Comparison of ENCODE assay signal across 11 cellular contexts in the genomic region with DNA sequence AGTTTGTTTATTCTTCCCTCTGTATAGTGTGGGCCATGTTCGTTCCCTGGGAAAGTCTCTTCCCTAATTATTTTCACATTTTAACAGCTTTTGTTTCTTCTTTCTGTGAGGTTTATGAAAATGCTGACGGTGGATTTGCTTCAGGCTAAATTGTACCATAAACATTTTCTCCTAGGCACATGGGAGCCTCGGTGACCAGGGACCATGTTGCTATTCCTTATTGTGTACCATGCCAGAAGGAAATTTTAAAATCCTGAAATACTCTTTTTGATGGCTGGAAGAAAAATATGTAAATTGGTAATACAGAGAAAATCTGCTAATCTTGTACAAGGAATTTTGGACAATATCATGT.
DNase-seq lines count a peak whose midpoint lies in the region; ATAC-seq and TF ChIP-seq lines count a peak whose summit lies in the region.
"Had no signal": no experiment of that assay in that cellular context is flagged by ENCODE, and none has a peak within 500 bp of the region (broad histone marks: within the 10 kb centered on the region; RNA-seq: fewer than 3 reads in every experiment).

No MANE protein-coding gene starts in this region.

- no peak overlapping the region for H3K4me2 ChIP-seq in SK-N-SH

- 88% methylated on average over 3 of the region's 3 CpGs for WGBS in SK-N-SH (ENCODE audit: low lambda C conversion rate)
- 49 to 51% methylated on average over 3 of the region's 3 CpGs for WGBS in upper lobe of left lung, 2 donors

- peak overlapping the region; percentile 95 to 99 (median 98) for H3K27ac Mint-ChIP-seq in nephron

- no peaks in the 10 kb centered on the region for H4K20me1 ChIP-seq in SK-N-SH (ENCODE audit: insufficient read depth)

- H3K9ac ChIP-seq in SK-N-SH (no peak overlapping the region), duodenal mucosa (ENCODE audit: low read depth in 1 of 2, low read length in 2 of 2) (peak overlapping the region in 1 of 2 donors; percentile 49)

- H3K27ac ChIP-seq in SK-N-SH (ENCODE audit: low read depth in 2 of 2, low read length in 1 of 2) (no peak overlapping the region), duodenal mucosa (ENCODE audit: low read depth, low read length) (peak overlapping the region; percentile 36), upper lobe of left lung (peak overlapping the region; percentile 46 to 72 (median 64)), A673 (ENCODE audit: low read depth, low read length, poor library complexity, severe bottlenecking) (no peak overlapping the region)
- H3K27ac ChIP-seq: 22Rv1 had no signal

- TF ChIP-seq CTCF in SK-N-SH (IDR thresholded peaks at IDR 0.05): no peak
- TF ChIP-seq CTCF in nephron (IDR thresholded peaks at IDR 0.05; ENCODE audit: unreplicated experiment in 3 of 3): no peak
- TF ChIP-seq CTCF in upper lobe of left lung (IDR thresholded peaks at IDR 0.05): no peak
- TF ChIP-seq CTCF in A673 (conservative IDR thresholded peaks at IDR 0.05; ENCODE audit: low read depth, low read length): no peak

- H3K27me3 ChIP-seq in SK-N-SH (ENCODE audit: insufficient read depth) (no peaks in the 10 kb centered on the region), duodenal mucosa (ENCODE audit: control insufficient read depth in 1 of 2, insufficient read depth in 2 of 2, low read length in 2 of 2) (no peaks in the 10 kb centered on the region), upper lobe of left lung (no peaks in the 10 kb centered on the region), A673 (replicated peaks; ENCODE audit: insufficient read depth, low read depth, low read length, poor library complexity) (no peaks in the 10 kb centered on the region)

- H3K9me3 ChIP-seq in SK-N-SH: no peaks in the 10 kb centered on the region
- no peaks in the 10 kb centered on the region for H3K9me3 ChIP-seq in duodenal mucosa (ENCODE audit: control insufficient read depth in 1 of 2, low read length in 2 of 2)
- H3K9me3 ChIP-seq in upper lobe of left lung: no peaks in the 10 kb centered on the region
- no peaks in the 10 kb centered on the region for H3K9me3 ChIP-seq in A673 (ENCODE audit: low read depth, low read length, poor library complexity, severe bottlenecking)

- H3K27me3 Mint-ChIP-seq in nephron (ENCODE audit: low read depth): peaks cover 3% of the 10 kb centered on the region

- TF ChIP-seq RAD21 in SK-N-SH (IDR thresholded peaks at IDR 0.05; ENCODE audit: low read length): no peak

- H3K4me3 Mint-ChIP-seq in nephron: peak overlapping the region; percentile 2 to 46 (median 21)

- peak overlapping the region; percentile 39; the same call in 1 of the 2 replicates for H2AFZ ChIP-seq in SK-N-SH (ENCODE audit: low read depth)

- TF ChIP-seq EP300 in SK-N-SH (IDR thresholded peaks at IDR 0.05; ENCODE audit: borderline replicate concordance in 1 of 2, low read depth in 1 of 2, low read length in 1 of 2) (no peak), upper lobe of left lung (IDR thresholded peaks at IDR 0.05) (no peak)

- no peaks in the 10 kb centered on the region for H3F3A ChIP-seq in SK-N-SH (replicated peaks; ENCODE audit: insufficient read depth)

- H3K4me1 ChIP-seq in SK-N-SH (ENCODE audit: control insufficient read depth in 1 of 2, insufficient read depth in 2 of 2, low read depth in 1 of 2, low read length in 1 of 2): peaks cover 0 to 24% of the 10 kb centered on the region in 2 experiments; a peak in 2 of 4 replicates
- peaks cover 14 to 22% of the 10 kb centered on the region in 2 donors for H3K4me1 ChIP-seq in duodenal mucosa (ENCODE audit: control insufficient read depth in 1 of 2, insufficient read depth in 2 of 2, low read length in 2 of 2)
- peaks cover 3 to 13% (median 8%) of the 10 kb centered on the region in 4 donors for H3K4me1 ChIP-seq in upper lobe of left lung
- H3K4me1 ChIP-seq in A673 (ENCODE audit: insufficient read depth, low read length, poor library complexity, severe bottlenecking): peaks cover 6% of the 10 kb centered on the region

- no peak for DNase-seq in SK-N-SH
- no peak for DNase-seq in upper lobe of left lung
- no peak for DNase-seq in iPS-NIHi7 (ENCODE audit: extremely low spot score)
- no peak for DNase-seq in A673 (ENCODE audit: low spot score)
- DNase-seq: activated CD8-positive, alpha-beta memory T cell treated with anti-CD3 and anti-CD28 coated beads, Interleukin-2, amount 50 U/mL, for 48 hours; stimulated activated naive CD4-positive, alpha-beta T cell had no signal

- no TSS peak for BruUV-seq in A673 (replicated peaks; lab: Mats Ljungman, UMichigan)

- peaks cover 66% of the 10 kb centered on the region for H3K4me1 Mint-ChIP-seq in nephron

- POLR2A ChIA-PET in SK-N-SH (lab: Yijun Ruan, JAX): no interaction called here
- POLR2A ChIA-PET in A673 (lab: Charles Lee; ENCODE audit: low non-redundant PET): no interaction called here

- no peak for ATAC-seq in SK-N-SH treated with all-trans-retinoic acid at 6 μM for 48 hours
- ATAC-seq in upper lobe of left lung (ENCODE audit: low FRiP score in 2 of 2): no peak
- ATAC-seq in GM19351 (IDR thresholded peaks at IDR 0.05; ENCODE audit: unreplicated experiment): no peak

- intact Hi-C loops in A673 (cut with micrococcal nuclease; ENCODE audit: unreplicated experiment): no loop called here

- CTCF ChIA-PET in SK-N-SH (lab: Yijun Ruan, JAX) (no interaction called here), A673 (lab: Charles Lee) (no interaction called here)

- H3K79me2 ChIP-seq in SK-N-SH (ENCODE audit: insufficient read depth): no peaks in the 10 kb centered on the region

- H3K36me3 Mint-ChIP-seq in nephron (ENCODE audit: low read depth): no peaks in the 10 kb centered on the region

- no peak overlapping the region for H3K4me3 ChIP-seq in SK-N-SH (ENCODE audit: low read depth in 2 of 2, low read length in 1 of 2)
- peak overlapping the region; percentile 4 to 10 for H3K4me3 ChIP-seq in duodenal mucosa (ENCODE audit: low read depth in 1 of 2, low read length in 2 of 2)
- H3K4me3 ChIP-seq in upper lobe of left lung: peak overlapping the region in 2 of 4 donors; percentile 1 to 2
- H3K4me3 ChIP-seq in A673 (ENCODE audit: low read depth, low read length, poor library complexity, severe bottlenecking): no peak overlapping the region

- no peaks in the 10 kb centered on the region for H3K9me2 ChIP-seq in SK-N-SH

- TF ChIP-seq POLR2A in upper lobe of left lung (IDR thresholded peaks at IDR 0.05): no peak

- no peaks in the 10 kb centered on the region for H3K36me3 ChIP-seq in SK-N-SH (replicated peaks in 1 of 2; ENCODE audit: control insufficient read depth in 1 of 2, insufficient read depth in 2 of 2, low read length in 1 of 2)
- H3K36me3 ChIP-seq in duodenal mucosa (ENCODE audit: control insufficient read depth in 1 of 2, insufficient read depth in 2 of 2, low read length in 2 of 2): no peaks in the 10 kb centered on the region
- H3K36me3 ChIP-seq in upper lobe of left lung: no peaks in the 10 kb centered on the region
- no peaks in the 10 kb centered on the region for H3K36me3 ChIP-seq in A673 (ENCODE audit: insufficient read depth, low read length, poor library complexity, severe bottlenecking)

- H3K9me3 Mint-ChIP-seq in nephron: no peaks in the 10 kb centered on the region

TF ChIP-seq in SK-N-SH, 30 proteins besides CTCF, POLR2A, EP300 and RAD21:
- TF ChIP-seq CHD2 (IDR thresholded peaks at IDR 0.05; ENCODE audit: low read length, partially characterized antibody) (no peak), NFIC (IDR thresholded peaks at IDR 0.05; ENCODE audit: borderline replicate concordance) (no peak), FOSL2 (IDR thresholded peaks at IDR 0.05; ENCODE audit: borderline replicate concordance, low read depth) (no peak), TAF1 (IDR thresholded peaks at IDR 0.05; ENCODE audit: borderline replicate concordance, low read depth, low read length) (no peak), MEF2A (IDR thresholded peaks at IDR 0.05; ENCODE audit: borderline replicate concordance, low read depth) (no peak), YY1 (IDR thresholded peaks at IDR 0.05; ENCODE audit: low read depth) (no peak)
- TF ChIP-seq, protein P1, sequence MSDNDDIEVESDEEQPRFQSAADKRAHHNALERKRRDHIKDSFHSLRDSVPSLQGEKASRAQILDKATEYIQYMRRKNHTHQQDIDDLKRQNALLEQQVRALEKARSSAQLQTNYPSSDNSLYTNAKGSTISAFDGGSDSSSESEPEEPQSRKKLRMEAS (IDR thresholded peaks at IDR 0.05; ENCODE audit: low read depth): no peak
- TF ChIP-seq, protein P2, sequence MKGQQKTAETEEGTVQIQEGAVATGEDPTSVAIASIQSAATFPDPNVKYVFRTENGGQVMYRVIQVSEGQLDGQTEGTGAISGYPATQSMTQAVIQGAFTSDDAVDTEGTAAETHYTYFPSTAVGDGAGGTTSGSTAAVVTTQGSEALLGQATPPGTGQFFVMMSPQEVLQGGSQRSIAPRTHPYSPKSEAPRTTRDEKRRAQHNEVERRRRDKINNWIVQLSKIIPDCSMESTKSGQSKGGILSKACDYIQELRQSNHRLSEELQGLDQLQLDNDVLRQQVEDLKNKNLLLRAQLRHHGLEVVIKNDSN (IDR thresholded peaks at IDR 0.05; ENCODE audit: borderline replicate concordance, low read depth): no peak

TF ChIP-seq in SK-N-SH treated with all-trans-retinoic acid at 6 μM for 48 hours, 23 proteins besides CTCF, POLR2A, EP300 and RAD21:
- TF ChIP-seq ARNTL (CRISPR knock-in tag; IDR thresholded peaks at IDR 0.05; ENCODE audit: borderline replicate concordance, low read depth): no peak
- TF ChIP-seq BACH2 (CRISPR knock-in tag; IDR thresholded peaks at IDR 0.05; ENCODE audit: borderline replicate concordance): no peak
- TF ChIP-seq OSR1 (CRISPR knock-in tag; IDR thresholded peaks at IDR 0.05): no peak
- no peak for TF ChIP-seq ZFP30 (CRISPR knock-in tag; IDR thresholded peaks at IDR 0.05)
- TF ChIP-seq, protein P3, sequence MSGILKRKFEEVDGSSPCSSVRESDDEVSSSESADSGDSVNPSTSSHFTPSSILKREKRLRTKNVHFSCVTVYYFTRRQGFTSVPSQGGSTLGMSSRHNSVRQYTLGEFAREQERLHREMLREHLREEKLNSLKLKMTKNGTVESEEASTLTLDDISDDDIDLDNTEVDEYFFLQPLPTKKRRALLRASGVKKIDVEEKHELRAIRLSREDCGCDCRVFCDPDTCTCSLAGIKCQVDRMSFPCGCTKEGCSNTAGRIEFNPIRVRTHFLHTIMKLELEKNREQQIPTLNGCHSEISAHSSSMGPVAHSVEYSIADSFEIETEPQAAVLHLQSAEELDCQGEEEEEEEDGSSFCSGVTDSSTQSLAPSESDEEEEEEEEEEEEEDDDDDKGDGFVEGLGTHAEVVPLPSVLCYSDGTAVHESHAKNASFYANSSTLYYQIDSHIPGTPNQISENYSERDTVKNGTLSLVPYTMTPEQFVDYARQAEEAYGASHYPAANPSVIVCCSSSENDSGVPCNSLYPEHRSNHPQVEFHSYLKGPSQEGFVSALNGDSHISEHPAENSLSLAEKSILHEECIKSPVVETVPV (CRISPR knock-in tag; IDR thresholded peaks at IDR 0.05): no peak
- TF ChIP-seq ZFP3 (CRISPR knock-in tag; IDR thresholded peaks at IDR 0.05): no peak
- no peak for TF ChIP-seq RARB (CRISPR knock-in tag; IDR thresholded peaks at IDR 0.05)
- TF ChIP-seq ISL1 (CRISPR knock-in tag; IDR thresholded peaks at IDR 0.05): no peak
- TF ChIP-seq ZNF70 (CRISPR knock-in tag; IDR thresholded peaks at IDR 0.05): no peak

Comparison
In these comparisons a context has a peak if more than half of its experiments do, and no peak if none do; other contexts are left out.
1. H3K27ac ChIP-seq: peak in duodenal mucosa (single experiment) and upper lobe of left lung (4 of 4); none in SK-N-SH (0 of 2) and A673 (single experiment).
2. H3K4me3 ChIP-seq: peak in duodenal mucosa (2 of 2); none in SK-N-SH (0 of 2) and A673 (single experiment).